Comparison of ENCODE assay signal across 1 cellular context in the genomic region with DNA sequence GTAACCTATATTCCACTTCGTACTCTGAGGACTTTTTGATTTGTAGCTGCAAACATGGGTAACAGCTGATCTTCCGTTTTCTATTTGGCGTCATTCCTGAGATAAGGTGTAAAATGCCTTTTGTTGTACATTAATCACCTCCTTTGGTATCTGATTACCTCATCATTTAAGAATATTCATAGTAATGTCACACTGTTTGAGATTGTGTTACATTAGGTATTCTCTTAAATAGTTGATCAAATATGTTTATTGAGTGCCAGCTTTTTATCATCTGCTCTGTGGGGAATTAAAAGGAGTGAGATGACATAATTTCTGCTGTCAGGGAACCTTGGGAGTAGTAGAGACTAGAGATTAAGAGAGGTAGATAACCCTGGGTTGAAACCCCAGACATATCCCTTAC.
TF ChIP-seq lines count a peak whose summit lies in the region.

No MANE protein-coding gene starts in this region.

TF ChIP-seq in HEK293, 187 proteins besides CTCF, POLR2A, EP300 and RAD21 (continued from another document and continues in another):
- TF ChIP-seq ZNF518A (tag by site-specific recombination; conservative IDR thresholded peaks at IDR 0.05; ENCODE audit: low read depth) (no peak), IKZF3 (tag by site-specific recombination; IDR thresholded peaks at IDR 0.05) (0 out of 2 replicates have a peak, but pooled peaks have one; percentile 9), ZNF571 (tag by site-specific recombination; IDR thresholded peaks at IDR 0.05) (no peak), ZNF449 (tag by site-specific recombination; IDR thresholded peaks at IDR 0.05) (no peak), EGR2 (tag by site-specific recombination; IDR thresholded peaks at IDR 0.05; ENCODE audit: low read depth) (no peak), ZNF549 (tag by site-specific recombination; IDR thresholded peaks at IDR 0.05) (no peak), ZNF830 (tag by site-specific recombination; IDR thresholded peaks at IDR 0.05; ENCODE audit: low read depth) (no peak), REPIN1 (tag by site-specific recombination; IDR thresholded peaks at IDR 0.05; ENCODE audit: low read depth) (no peak), SCRT2 (tag by site-specific recombination; IDR thresholded peaks at IDR 0.05) (no peak), ZNF132 (tag by site-specific recombination; IDR thresholded peaks at IDR 0.05; ENCODE audit: borderline replicate concordance) (no peak), ZSCAN16 (tag by site-specific recombination; IDR thresholded peaks at IDR 0.05) (no peak), ZNF560 (tag by site-specific recombination; IDR thresholded peaks at IDR 0.05; ENCODE audit: borderline replicate concordance) (no peak), ZNF521 (tag by site-specific recombination; IDR thresholded peaks at IDR 0.05) (no peak), ZBTB26 (tag by site-specific recombination; optimal IDR thresholded peaks at IDR 0.05) (no peak), PRDM1 (tag by site-specific recombination; IDR thresholded peaks at IDR 0.05) (no peak), RBAK (tag by site-specific recombination; IDR thresholded peaks at IDR 0.05) (no peak), ZNF24 (tag by site-specific recombination; IDR thresholded peaks at IDR 0.05) (peak; percentile 56; the same call in 1 of the 2 replicates), YY2 (tag by site-specific recombination; IDR thresholded peaks at IDR 0.05) (no peak), ZNF639 (tag by site-specific recombination; IDR thresholded peaks at IDR 0.05) (peak; percentile 63; the same call in 1 of the 2 replicates), ZNF837 (tag by site-specific recombination; IDR thresholded peaks at IDR 0.05) (no peak), ZNF112 (tag by site-specific recombination; IDR thresholded peaks at IDR 0.05) (no peak), REST (tag by site-specific recombination; IDR thresholded peaks at IDR 0.05) (no peak), YY1 (tag by site-specific recombination; IDR thresholded peaks at IDR 0.05) (no peak), ZNF555 (tag by site-specific recombination; conservative IDR thresholded peaks at IDR 0.05) (no peak), PRDM6 (tag by site-specific recombination; IDR thresholded peaks at IDR 0.05) (peak; percentile 93), ZNF707 (tag by site-specific recombination; IDR thresholded peaks at IDR 0.05) (no peak)
- TF ChIP-seq, protein P1, sequence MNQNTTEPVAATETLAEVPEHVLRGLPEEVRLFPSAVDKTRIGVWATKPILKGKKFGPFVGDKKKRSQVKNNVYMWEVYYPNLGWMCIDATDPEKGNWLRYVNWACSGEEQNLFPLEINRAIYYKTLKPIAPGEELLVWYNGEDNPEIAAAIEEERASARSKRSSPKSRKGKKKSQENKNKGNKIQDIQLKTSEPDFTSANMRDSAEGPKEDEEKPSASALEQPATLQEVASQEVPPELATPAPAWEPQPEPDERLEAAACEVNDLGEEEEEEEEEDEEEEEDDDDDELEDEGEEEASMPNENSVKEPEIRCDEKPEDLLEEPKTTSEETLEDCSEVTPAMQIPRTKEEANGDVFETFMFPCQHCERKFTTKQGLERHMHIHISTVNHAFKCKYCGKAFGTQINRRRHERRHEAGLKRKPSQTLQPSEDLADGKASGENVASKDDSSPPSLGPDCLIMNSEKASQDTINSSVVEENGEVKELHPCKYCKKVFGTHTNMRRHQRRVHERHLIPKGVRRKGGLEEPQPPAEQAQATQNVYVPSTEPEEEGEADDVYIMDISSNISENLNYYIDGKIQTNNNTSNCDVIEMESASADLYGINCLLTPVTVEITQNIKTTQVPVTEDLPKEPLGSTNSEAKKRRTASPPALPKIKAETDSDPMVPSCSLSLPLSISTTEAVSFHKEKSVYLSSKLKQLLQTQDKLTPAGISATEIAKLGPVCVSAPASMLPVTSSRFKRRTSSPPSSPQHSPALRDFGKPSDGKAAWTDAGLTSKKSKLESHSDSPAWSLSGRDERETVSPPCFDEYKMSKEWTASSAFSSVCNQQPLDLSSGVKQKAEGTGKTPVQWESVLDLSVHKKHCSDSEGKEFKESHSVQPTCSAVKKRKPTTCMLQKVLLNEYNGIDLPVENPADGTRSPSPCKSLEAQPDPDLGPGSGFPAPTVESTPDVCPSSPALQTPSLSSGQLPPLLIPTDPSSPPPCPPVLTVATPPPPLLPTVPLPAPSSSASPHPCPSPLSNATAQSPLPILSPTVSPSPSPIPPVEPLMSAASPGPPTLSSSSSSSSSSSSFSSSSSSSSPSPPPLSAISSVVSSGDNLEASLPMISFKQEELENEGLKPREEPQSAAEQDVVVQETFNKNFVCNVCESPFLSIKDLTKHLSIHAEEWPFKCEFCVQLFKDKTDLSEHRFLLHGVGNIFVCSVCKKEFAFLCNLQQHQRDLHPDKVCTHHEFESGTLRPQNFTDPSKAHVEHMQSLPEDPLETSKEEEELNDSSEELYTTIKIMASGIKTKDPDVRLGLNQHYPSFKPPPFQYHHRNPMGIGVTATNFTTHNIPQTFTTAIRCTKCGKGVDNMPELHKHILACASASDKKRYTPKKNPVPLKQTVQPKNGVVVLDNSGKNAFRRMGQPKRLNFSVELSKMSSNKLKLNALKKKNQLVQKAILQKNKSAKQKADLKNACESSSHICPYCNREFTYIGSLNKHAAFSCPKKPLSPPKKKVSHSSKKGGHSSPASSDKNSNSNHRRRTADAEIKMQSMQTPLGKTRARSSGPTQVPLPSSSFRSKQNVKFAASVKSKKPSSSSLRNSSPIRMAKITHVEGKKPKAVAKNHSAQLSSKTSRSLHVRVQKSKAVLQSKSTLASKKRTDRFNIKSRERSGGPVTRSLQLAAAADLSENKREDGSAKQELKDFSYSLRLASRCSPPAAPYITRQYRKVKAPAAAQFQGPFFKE (tag by site-specific recombination; IDR thresholded peaks at IDR 0.05; ENCODE audit: borderline replicate concordance) = no peak
- TF ChIP-seq, protein P2, sequence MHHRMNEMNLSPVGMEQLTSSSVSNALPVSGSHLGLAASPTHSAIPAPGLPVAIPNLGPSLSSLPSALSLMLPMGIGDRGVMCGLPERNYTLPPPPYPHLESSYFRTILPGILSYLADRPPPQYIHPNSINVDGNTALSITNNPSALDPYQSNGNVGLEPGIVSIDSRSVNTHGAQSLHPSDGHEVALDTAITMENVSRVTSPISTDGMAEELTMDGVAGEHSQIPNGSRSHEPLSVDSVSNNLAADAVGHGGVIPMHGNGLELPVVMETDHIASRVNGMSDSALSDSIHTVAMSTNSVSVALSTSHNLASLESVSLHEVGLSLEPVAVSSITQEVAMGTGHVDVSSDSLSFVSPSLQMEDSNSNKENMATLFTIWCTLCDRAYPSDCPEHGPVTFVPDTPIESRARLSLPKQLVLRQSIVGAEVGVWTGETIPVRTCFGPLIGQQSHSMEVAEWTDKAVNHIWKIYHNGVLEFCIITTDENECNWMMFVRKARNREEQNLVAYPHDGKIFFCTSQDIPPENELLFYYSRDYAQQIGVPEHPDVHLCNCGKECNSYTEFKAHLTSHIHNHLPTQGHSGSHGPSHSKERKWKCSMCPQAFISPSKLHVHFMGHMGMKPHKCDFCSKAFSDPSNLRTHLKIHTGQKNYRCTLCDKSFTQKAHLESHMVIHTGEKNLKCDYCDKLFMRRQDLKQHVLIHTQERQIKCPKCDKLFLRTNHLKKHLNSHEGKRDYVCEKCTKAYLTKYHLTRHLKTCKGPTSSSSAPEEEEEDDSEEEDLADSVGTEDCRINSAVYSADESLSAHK (tag by site-specific recombination; IDR thresholded peaks at IDR 0.05) = no peak
